Comparison of ENCODE assay signal across 19 cellular contexts in genomic region chr11:132137981-132138313, GRCh38.
DNase-seq lines count a peak whose midpoint lies in the region; ATAC-seq and TF ChIP-seq lines count a peak whose summit lies in the region.
"Had no signal": no experiment of that assay in that cellular context is flagged by ENCODE, and none has a peak within 500 bp of the region (broad histone marks: within the 10 kb centered on the region; RNA-seq: fewer than 3 reads in every experiment).

No MANE protein-coding gene starts in this region.

- intact Hi-C loops in PC-3 (cut with micrococcal nuclease) = no loop called here

- ATAC-seq in PC-3 (no peak), HG02981 (IDR thresholded peaks at IDR 0.05; ENCODE audit: unreplicated experiment) (no peak)
- ATAC-seq: K562 had no signal

- no TSS peak for BruUV-seq in PC-3 (replicated peaks; lab: Mats Ljungman, UMichigan)

- H3K9me3 ChIP-seq in PC-3 (ENCODE audit: low read length) = no peaks in the 10 kb centered on the region
- H3K9me3 ChIP-seq: Caco-2, HAP-1 had no signal

- H3K4me1 ChIP-seq in PC-3 (ENCODE audit: insufficient read depth, low read length) = peaks cover 15% of the 10 kb centered on the region
- H3K4me1 ChIP-seq: Caco-2, HAP-1 had no signal

- H3K4me2 ChIP-seq in PC-3 (ENCODE audit: low read length) = no peak overlapping the region

- CTCF ChIA-PET in PC-3 (lab: Charles Lee) = no interaction called here

- no peak for TF ChIP-seq CTCF in PC-3 (conservative IDR thresholded peaks at IDR 0.05; ENCODE audit: low read depth, low read length)

- no peaks in the 10 kb centered on the region for H3K36me3 ChIP-seq in PC-3 (ENCODE audit: low read depth, low read length)
- H3K36me3 ChIP-seq: HAP-1 had no signal

- H2AFZ ChIP-seq in PC-3 (ENCODE audit: low read length) = no peak overlapping the region
- H2AFZ ChIP-seq: GM23248 had no signal

- H3F3A ChIP-seq in PC-3 (ENCODE audit: low read length, unreplicated experiment) = no peaks in the 10 kb centered on the region

- H3K9me2 ChIP-seq in PC-3 (replicated peaks; ENCODE audit: low read length) = no peaks in the 10 kb centered on the region

- DNase-seq in EH (ENCODE audit: low read depth) (peak; percentile 26), LHCN-M2 (ENCODE audit: low read depth) (peak; percentile 19), PC-3 (peak; percentile 14), midbrain (lab: John Stamatoyannopoulos, UW) (peak; percentile 13), EL (no peak), hepatic stellate cell (ENCODE audit: low spot score) (no peak)
- DNase-seq: Caco-2; CD4-positive, alpha-beta T cell; GM23248; MV-4-11; NCI-H1417 treated with DMSO at 0.1 percent for 48 hours; NCI-H187 treated with DMSO at 0.1 percent for 48 hours; NCI-H2171; NCI-H446; RPMI8226; SHP77 treated with DMSO at 0.1 percent for 48 hours had no signal

- no peaks in the 10 kb centered on the region for H4K20me1 ChIP-seq in PC-3 (ENCODE audit: low read length)

- H3K27ac ChIP-seq in PC-3 (ENCODE audit: low read length) = no peak overlapping the region
- H3K27ac ChIP-seq: GM23248 had no signal

- H3K4me3 ChIP-seq in PC-3 (ENCODE audit: low read length) = no peak overlapping the region
- H3K4me3 ChIP-seq: GM23248, HAP-1, K562 had no signal

- no peaks in the 10 kb centered on the region for H3K79me2 ChIP-seq in PC-3 (ENCODE audit: low read length)

- H3K9ac ChIP-seq in PC-3 (ENCODE audit: low read length) = no peak overlapping the region
- H3K9ac ChIP-seq: GM23248 had no signal

- POLR2A ChIA-PET in PC-3 (lab: Charles Lee; ENCODE audit: unreplicated experiment) = no interaction called here

- no peaks in the 10 kb centered on the region for H3K27me3 ChIP-seq in PC-3 (ENCODE audit: low read length)

Comparison
In these comparisons a context has a peak if more than half of its experiments do, and no peak if none do; other contexts are left out.
1. DNase-seq: peak in EH (single experiment), LHCN-M2 (single experiment), PC-3 (single experiment) and midbrain (single experiment); none in EL (single experiment) and hepatic stellate cell (single experiment).